1 cellular context compared by ENCODE assay signal in the genomic region with DNA sequence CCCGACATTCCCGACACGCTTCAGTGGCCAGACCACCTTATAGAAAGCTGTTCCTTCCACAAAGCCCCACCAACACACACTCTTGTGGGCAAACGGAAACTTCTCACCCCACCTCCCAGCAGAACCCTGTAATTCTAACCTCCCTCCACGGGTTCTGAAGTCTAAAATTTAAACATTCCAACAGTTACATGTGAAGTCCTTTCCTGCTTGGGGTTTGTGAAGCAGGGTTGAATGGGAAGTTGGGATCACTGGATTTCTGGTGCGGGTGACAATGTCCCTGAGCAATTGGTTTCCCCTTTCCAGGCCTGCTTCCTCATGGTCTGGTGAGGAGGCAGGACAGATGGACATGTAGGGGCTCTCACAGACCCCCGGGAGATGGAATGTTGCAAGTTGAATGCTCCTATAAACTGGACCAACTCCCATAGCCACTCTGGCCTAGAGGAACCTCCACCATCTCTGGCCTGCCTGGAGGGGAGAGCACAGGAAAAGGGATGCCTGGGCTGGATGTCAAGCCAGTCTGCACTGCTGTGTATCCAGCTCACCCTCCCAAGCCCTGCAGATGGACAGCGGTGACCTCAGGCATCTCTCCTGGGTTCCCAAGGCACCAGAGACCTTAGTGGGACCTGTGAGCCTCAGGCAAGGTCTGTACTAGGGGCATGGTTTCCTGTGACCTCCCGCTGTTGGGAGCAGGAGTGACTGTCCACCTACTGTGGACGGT.
A peak's percentile ranks its signal among the peaks of the same experiment; 100 is the strongest.
TF ChIP-seq lines count a peak whose summit lies in the region.

No MANE protein-coding gene starts in this region.

TF ChIP-seq in HCT116, 20 proteins besides CTCF, POLR2A, EP300 and RAD21:
- TF ChIP-seq EZH2 (IDR thresholded peaks at IDR 0.05) (no peak), POLR2AphosphoS5 (IDR thresholded peaks at IDR 0.05; ENCODE audit: low read depth, low read length) (peak; percentile 36), SIN3A (IDR thresholded peaks at IDR 0.05; ENCODE audit: low read depth) (no peak; the same call in 1 of the 2 replicates), TCF7L2 (IDR thresholded peaks at IDR 0.05; ENCODE audit: borderline replicate concordance, extremely low read depth, insufficient read depth, insufficient read length) (no peak)
